ENCODE assay signal across 1 cellular context in genomic region chr16:79301036-79301435, GRCh38.
TF ChIP-seq lines count a peak whose summit lies in the region.

No MANE protein-coding gene starts in this region.

TF ChIP-seq in H1, 55 proteins besides CTCF, POLR2A, EP300 and RAD21 (continued from another document):
- TF ChIP-seq USF2 (IDR thresholded peaks at IDR 0.05; ENCODE audit: low read length), result no peak
- no peak for TF ChIP-seq GTF2F1 (IDR thresholded peaks at IDR 0.05; ENCODE audit: borderline replicate concordance, low read depth, low read length)
- TF ChIP-seq MAX (IDR thresholded peaks at IDR 0.05), result no peak
- no peak for TF ChIP-seq EZH2 (IDR thresholded peaks at IDR 0.05; ENCODE audit: low read depth, low read length, severe bottlenecking)
- no peak for TF ChIP-seq KDM1A (IDR thresholded peaks at IDR 0.05; ENCODE audit: borderline replicate concordance, low read length)
- no peak for TF ChIP-seq RBBP5 (IDR thresholded peaks at IDR 0.05; ENCODE audit: borderline replicate concordance, low read depth, low read length)
TF ChIP-seq in H1: peak in this region for 0.
